In the genomic region with DNA sequence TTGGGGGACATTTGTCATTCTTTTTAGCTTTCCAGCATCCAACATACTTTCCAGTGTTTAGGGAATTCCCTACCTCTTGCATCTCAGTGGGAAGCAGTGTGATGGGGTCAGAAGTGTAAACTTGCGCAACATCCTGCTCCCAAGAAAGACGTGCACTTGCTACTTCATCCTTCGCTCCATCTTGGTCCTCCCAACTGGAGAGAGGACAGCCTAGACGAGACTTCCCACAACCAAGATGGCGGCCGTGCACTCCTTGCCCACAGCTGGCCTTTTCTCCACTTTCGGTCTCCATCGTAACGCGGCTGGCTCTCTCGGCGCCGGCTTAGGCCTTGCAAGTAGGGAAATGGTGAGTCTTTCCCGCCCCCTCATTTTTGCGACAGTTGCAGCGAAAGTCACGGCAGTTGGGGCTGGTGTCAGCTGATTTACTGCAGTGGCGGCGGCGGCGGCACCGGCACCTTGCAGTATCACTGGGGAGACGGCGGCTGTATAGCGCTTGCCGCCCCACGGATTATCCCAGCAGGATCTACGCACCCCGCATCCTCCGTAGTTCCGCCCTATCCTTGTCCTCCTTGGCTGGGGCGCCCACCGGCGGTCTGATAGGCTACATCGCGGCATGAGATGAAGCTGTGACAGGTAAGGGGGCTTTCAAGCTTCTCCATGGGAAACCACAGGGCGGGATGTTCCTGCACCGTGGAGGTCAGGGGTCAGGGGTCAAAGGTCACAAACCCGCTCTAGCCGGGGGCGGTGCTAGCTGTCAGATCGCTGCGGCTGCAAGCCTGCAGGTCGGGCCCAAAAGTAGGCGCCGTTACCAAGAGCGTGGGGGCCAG, we compare ENCODE assay signal across 8 cellular contexts. TPM values are rescaled to one million over a fixed set of nuclear protein-coding genes. Genes with fewer than 3 reads are reported as not detected.
A peak's percentile ranks its signal among the peaks of the same experiment; 100 is the strongest.
DNase-seq lines count a peak whose midpoint lies in the region; ATAC-seq and TF ChIP-seq lines count a peak whose summit lies in the region.

A gene (plus strand): TSS at position 416 of the 827 bp plus-strand sequence. CDS start 21,157 bp downstream, outside the sequence.

- peaks cover 42% of the 10 kb centered on the region for H3K4me1 ChIP-seq in DOHH2 (ENCODE audit: control insufficient read depth, low read length)
- H3K4me1 ChIP-seq in GM23338 (ENCODE audit: insufficient read depth): peaks cover 11% of the 10 kb centered on the region

- H3K4me3 Mint-ChIP-seq in GM23338 (peak within 1 kb of the TSS; percentile 96), naive B cell (peak within 1 kb of the TSS; percentile 90 to 99 (median 94))
- H3K4me3 Mint-ChIP-seq in stimulated activated memory B cell treated with anti-CD40 and anti-IgM and Interleukin-4, amounts not matched to agents 10 μg/mL and 1 μg/mL and 100 μg/mL, for 72 hours: peak within 1 kb of the TSS; percentile 90

- H3K4me3 ChIP-seq in DOHH2 (ENCODE audit: low read length) (peak within 1 kb of the TSS; percentile 80), GM23338 (peak within 1 kb of the TSS; percentile 91)

- H3K36me3 ChIP-seq in DOHH2 (ENCODE audit: control insufficient read depth, low read length): peaks cover 4% of the 10 kb centered on the region; the same call in 1 of the 2 replicates
- H3K36me3 ChIP-seq in GM23338 (ENCODE audit: insufficient read depth): no peaks in the 10 kb centered on the region

- H3K27ac Mint-ChIP-seq in GM23338 (peak within 1 kb of the TSS; percentile 92), naive B cell (peak within 1 kb of the TSS; percentile 84 to 96 (median 92))
- peak within 1 kb of the TSS; percentile 86 for H3K27ac Mint-ChIP-seq in stimulated activated memory B cell treated with anti-CD40 and anti-IgM and Interleukin-4, amounts not matched to agents 10 μg/mL and 1 μg/mL and 100 μg/mL, for 72 hours

- ATAC-seq in GM23338 (peak; percentile 99), naive B cell (ENCODE audit: low read depth in 2 of 2) (peak; percentile 93 to 95)
- peak; percentile 98 for ATAC-seq in stimulated activated memory B cell treated with anti-CD40 and anti-IgM and Interleukin-4, amounts not matched to agents 10 μg/mL and 1 μg/mL and 100 μg/mL, for 72 hours

- H3K9me3 ChIP-seq in DOHH2 (ENCODE audit: control insufficient read depth, insufficient read depth, low read length): no peaks in the 10 kb centered on the region

- DNase-seq in GM23338 (ENCODE audit: low spot score): peak; percentile 99
- DNase-seq in LHCN-M2 (ENCODE audit: low read depth): peak; percentile 98
- DNase-seq in RPMI8226: peak; percentile 99
- peak; percentile 85 to 90 for DNase-seq in activated T-helper 1 cell treated with anti-CD3 and anti-CD28 coated beads, Interleukin-2, amount 50 U/mL, for 16 hours (ENCODE audit: low read depth in 1 of 2, low spot score in 1 of 2)
- peak; percentile 99 for DNase-seq in fibroblast of gingiva (ENCODE audit: low read depth)
- peak; percentile 95 for DNase-seq in naive B cell

- H3K9me2 ChIP-seq in DOHH2 (replicated peaks; ENCODE audit: control insufficient read depth, low read length) (no peaks in the 10 kb centered on the region), GM23338 (ENCODE audit: insufficient read depth) (no peaks in the 10 kb centered on the region)

- peak within 1 kb of the TSS; percentile 83 for H2AFZ ChIP-seq in GM23338

- peaks cover 45% of the 10 kb centered on the region for H3K79me2 ChIP-seq in DOHH2 (ENCODE audit: control insufficient read depth, low read length)
- H3K79me2 ChIP-seq in GM23338 (replicated peaks; ENCODE audit: insufficient read depth): peaks cover 46% of the 10 kb centered on the region

- H3K36me3 Mint-ChIP-seq in GM23338 (ENCODE audit: low read depth): no peaks in the 10 kb centered on the region
- H3K36me3 Mint-ChIP-seq in naive B cell: peaks cover 0 to 5% of the 10 kb centered on the region in 2 donors
- H3K36me3 Mint-ChIP-seq in stimulated activated memory B cell treated with anti-CD40 and anti-IgM and Interleukin-4, amounts not matched to agents 10 μg/mL and 1 μg/mL and 100 μg/mL, for 72 hours: peaks cover 6% of the 10 kb centered on the region

- no peaks in the 10 kb centered on the region for H4K20me1 ChIP-seq in DOHH2 (ENCODE audit: control insufficient read depth, insufficient read depth, low read depth, low read length)
- peaks cover 6% of the 10 kb centered on the region; the same call in 1 of the 2 replicates for H4K20me1 ChIP-seq in GM23338 (replicated peaks; ENCODE audit: insufficient read depth)

- H3K4me2 ChIP-seq in DOHH2 (ENCODE audit: low read length) (peak within 1 kb of the TSS; percentile 74), GM23338 (peak within 1 kb of the TSS; percentile 97)

- TF ChIP-seq CTCF in DOHH2 (IDR thresholded peaks at IDR 0.05; ENCODE audit: low read depth, low read length, poor library complexity, severe bottlenecking): no peak
- TF ChIP-seq CTCF in GM23338 (conservative IDR thresholded peaks at IDR 0.05; ENCODE audit: low read depth in 2 of 2): no peak; a peak in 1 of 4 replicates

- H3K27ac ChIP-seq in DOHH2 (ENCODE audit: low read depth, low read length): peak within 1 kb of the TSS; percentile 41
- H3K27ac ChIP-seq in GM23338 (ENCODE audit: low read depth): peak within 1 kb of the TSS; percentile 78

- H3K27me3 ChIP-seq in DOHH2 (ENCODE audit: control insufficient read depth, low read length) (no peaks in the 10 kb centered on the region), GM23338 (ENCODE audit: insufficient read depth) (no peaks in the 10 kb centered on the region)

- H3F3A ChIP-seq in DOHH2 (ENCODE audit: control insufficient read depth, insufficient read depth) (peaks cover 5% of the 10 kb centered on the region), GM23338 (replicated peaks; ENCODE audit: low read depth) (0 out of 2 replicates have a peak, but pooled peaks cover 9% of the 10 kb centered on the region)

- H3K27me3 Mint-ChIP-seq in GM23338 (ENCODE audit: insufficient read depth, low read depth, poor library complexity) (peaks cover 3% of the 10 kb centered on the region), naive B cell (no peaks in the 10 kb centered on the region)
- H3K27me3 Mint-ChIP-seq in stimulated activated memory B cell treated with anti-CD40 and anti-IgM and Interleukin-4, amounts not matched to agents 10 μg/mL and 1 μg/mL and 100 μg/mL, for 72 hours: no peaks in the 10 kb centered on the region

- H3K9me3 Mint-ChIP-seq in GM23338 (no peaks in the 10 kb centered on the region; the same call in 2 of the 3 replicates), naive B cell (peaks cover 0 to 4% (median 0%) of the 10 kb centered on the region in 7 donors)
- H3K9me3 Mint-ChIP-seq in stimulated activated memory B cell treated with anti-CD40 and anti-IgM and Interleukin-4, amounts not matched to agents 10 μg/mL and 1 μg/mL and 100 μg/mL, for 72 hours: no peaks in the 10 kb centered on the region

- H3K4me1 Mint-ChIP-seq in GM23338 (peaks cover 13% of the 10 kb centered on the region), naive B cell (peaks cover 37 to 54% (median 48%) of the 10 kb centered on the region in 3 donors)
- peaks cover 44% of the 10 kb centered on the region for H3K4me1 Mint-ChIP-seq in stimulated activated memory B cell treated with anti-CD40 and anti-IgM and Interleukin-4, amounts not matched to agents 10 μg/mL and 1 μg/mL and 100 μg/mL, for 72 hours

TF ChIP-seq in GM23338, 12 proteins besides CTCF, POLR2A, EP300 and RAD21 (continues in another document):
- peak; percentile 55; the same call in 1 of the 2 replicates for TF ChIP-seq CREB1 (CRISPR knock-in tag; IDR thresholded peaks at IDR 0.05; ENCODE audit: low read depth)
- TF ChIP-seq STAT1 (IDR thresholded peaks at IDR 0.05; ENCODE audit: unreplicated experiment): no peak
- TF ChIP-seq ZNF331 (CRISPR knock-in tag; IDR thresholded peaks at IDR 0.05; ENCODE audit: low read depth): no peak
- peak; percentile 83 for TF ChIP-seq POLR2AphosphoS5 (IDR thresholded peaks at IDR 0.05; ENCODE audit: low read depth)
- no peak for TF ChIP-seq EZH2phosphoT487 (IDR thresholded peaks at IDR 0.05; ENCODE audit: unreplicated experiment)

RNA-seq across cellular contexts. Expression of the gene that starts here (rescaled TPM):
- 12.0 and 14.8 TPM in 2 replicates for total RNA-seq in GM23338 (2014; rRNA removed; shearing (Covaris generic))
- polyA plus RNA-seq in GM23338 (2016; fragmentation: Nextera tagmentation; extraction: Ambion mirVana) (3.5 and 7.0 TPM in 2 replicates), naive B cell (ENCODE audit: low read depth in 6 of 6) (10 to 100 TPM; 14.7 to 24.7 (median 21.6) TPM)
- total RNA-seq in LHCN-M2 (2014; rRNA removed): 11.0 and 11.9 TPM in 2 replicates
- 4.4 TPM for polyA plus RNA-seq in LHCN-M2 (2012)

Comparison
In these comparisons a context has a peak if more than half of its experiments do, and no peak if none do; other contexts are left out.
1. Peak in every context shown above with its lines: DNase-seq, ATAC-seq, H3K4me3 ChIP-seq and H3K27ac ChIP-seq.